ENCODE assay signal across 36 cellular contexts in the genomic region with DNA sequence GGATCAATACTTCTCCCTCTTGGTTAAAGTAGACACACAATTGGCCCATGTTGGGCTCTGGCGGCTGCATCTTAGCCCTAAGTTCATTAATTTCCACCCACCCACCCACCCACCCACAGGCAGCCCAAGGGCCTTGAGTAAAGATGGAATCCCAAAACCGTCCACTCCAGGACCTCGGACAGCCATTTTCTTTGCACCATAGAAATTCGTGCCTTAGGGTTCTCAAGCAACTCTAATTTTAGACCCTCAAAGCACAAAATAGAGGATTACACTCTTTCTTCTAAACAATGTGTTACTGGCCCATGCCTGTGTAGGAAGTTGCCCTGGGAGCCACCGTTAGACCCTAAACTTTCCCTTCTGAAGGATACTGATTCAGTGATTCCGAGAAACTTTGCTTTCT.
"Had no signal": no experiment of that assay in that cellular context is flagged by ENCODE, and none has a peak within 500 bp of the region (broad histone marks: within the 10 kb centered on the region; RNA-seq: fewer than 3 reads in every experiment).

No MANE protein-coding gene starts in this region.

- H3K27ac Mint-ChIP-seq: activated naive CD4-positive, alpha-beta T cell treated with anti-CD3 and anti-CD28 coated beads, Interleukin-2, amount 10 ng/mL, durations not matched to agents 7 days and 5 days; activated naive CD4-positive, alpha-beta T cell treated with anti-CD3 and anti-CD28 coated beads, Interleukin-2, amount 50 U/mL, for 24 hours; activated naive CD4-positive, alpha-beta T cell treated with anti-CD3 and anti-CD28 coated beads, Interleukin-2, amount 50 U/mL, for 72 hours; activated naive CD8-positive, alpha-beta T cell; activated naive CD8-positive, alpha-beta T cell treated with anti-CD3 and anti-CD28 coated beads for 36 hours; activated naive CD8-positive, alpha-beta T cell treated with anti-CD3 and anti-CD28 coated beads, Interleukin-2, amount 10 ng/mL, durations not matched to agents 7 days and 5 days; activated naive CD8-positive, alpha-beta T cell treated with anti-CD3 and anti-CD28 coated beads, Interleukin-2, amount 50 U/mL, for 24 hours; activated T-cell treated with anti-CD3 and anti-CD28 coated beads, Interleukin-2, amount 50 U/mL, for 24 hours; activated T-cell treated with anti-CD3 and anti-CD28 coated beads, Interleukin-2, amount 50 U/mL, for 72 hours; activated T-helper 1 cell treated with anti-CD3 and anti-CD28 coated beads, Interleukin-12 subunit alpha, Interleukin-12 subunit beta, Interleukin-2, Interleukin-4 antibody, amounts not matched to agents 30 ng/mL and 10 ng/mL and 1 ng/mL, durations not matched to agents 14 hours and 24 hours and 36 hours; activated T-helper 17 cell treated with anti-CD3 and anti-CD28 coated beads, Interleukin-2, amount 50 U/mL, for 72 hours; activated T-helper 2 cell treated with anti-CD3 and anti-CD28 coated beads, Interferon-gamma antibody, Interleukin-2, Interleukin-4, amounts not matched to agents 10 μg/mL and 5 μg/mL and 100 μg/mL, durations not matched to agents 14 hours and 24 hours and 36 hours; brain had no signal

- H3K36me3 ChIP-seq: adrenal gland, ascending aorta, brain microvascular endothelial cell, breast epithelium, cardiac muscle cell had no signal

- H3K27me3 ChIP-seq: adrenal gland, ascending aorta, body of pancreas, brain microvascular endothelial cell, breast epithelium, cardiac muscle cell had no signal

- H3K36me3 Mint-ChIP-seq: activated naive CD4-positive, alpha-beta T cell treated with anti-CD3 and anti-CD28 coated beads, Interleukin-2, amount 10 ng/mL, durations not matched to agents 7 days and 5 days; activated naive CD4-positive, alpha-beta T cell treated with anti-CD3 and anti-CD28 coated beads, Interleukin-2, amount 50 U/mL, for 24 hours; activated naive CD4-positive, alpha-beta T cell treated with anti-CD3 and anti-CD28 coated beads, Interleukin-2, amount 50 U/mL, for 72 hours; activated naive CD8-positive, alpha-beta T cell; activated naive CD8-positive, alpha-beta T cell treated with anti-CD3 and anti-CD28 coated beads for 36 hours; activated naive CD8-positive, alpha-beta T cell treated with anti-CD3 and anti-CD28 coated beads, Interleukin-2, amount 10 ng/mL, durations not matched to agents 7 days and 5 days; brain had no signal

- H3K4me3 Mint-ChIP-seq: activated naive CD4-positive, alpha-beta T cell treated with anti-CD3 and anti-CD28 coated beads, Interleukin-2, amount 10 ng/mL, durations not matched to agents 7 days and 5 days; activated naive CD4-positive, alpha-beta T cell treated with anti-CD3 and anti-CD28 coated beads, Interleukin-2, amount 50 U/mL, for 24 hours; activated naive CD8-positive, alpha-beta T cell; activated naive CD8-positive, alpha-beta T cell treated with anti-CD3 and anti-CD28 coated beads for 36 hours; activated naive CD8-positive, alpha-beta T cell treated with anti-CD3 and anti-CD28 coated beads, Interleukin-2, amount 10 ng/mL, durations not matched to agents 7 days and 5 days; activated naive CD8-positive, alpha-beta T cell treated with anti-CD3 and anti-CD28 coated beads, Interleukin-2, amount 50 U/mL, for 24 hours; activated T-cell treated with anti-CD3 and anti-CD28 coated beads, Interleukin-2, amount 50 U/mL, for 24 hours; activated T-cell treated with anti-CD3 and anti-CD28 coated beads, Interleukin-2, amount 50 U/mL, for 4 hours; activated T-cell treated with anti-CD3 and anti-CD28 coated beads, Interleukin-2, amount 50 U/mL, for 72 hours; activated T-helper 1 cell treated with anti-CD3 and anti-CD28 coated beads, Interleukin-12 subunit alpha, Interleukin-12 subunit beta, Interleukin-2, Interleukin-4 antibody, amounts not matched to agents 30 ng/mL and 10 ng/mL and 1 ng/mL, durations not matched to agents 14 hours and 24 hours and 36 hours; activated T-helper 17 cell treated with anti-CD3 and anti-CD28 coated beads, Interleukin-2, amount 50 U/mL, for 72 hours; brain; central memory CD8-positive, alpha-beta T cell had no signal

- H3K4me3 ChIP-seq: adrenal gland, ascending aorta, body of pancreas, breast epithelium, cardiac muscle cell had no signal

- H3K9me3 Mint-ChIP-seq: activated naive CD4-positive, alpha-beta T cell treated with anti-CD3 and anti-CD28 coated beads, Interleukin-2, amount 50 U/mL, for 24 hours; activated naive CD8-positive, alpha-beta T cell treated with anti-CD3 and anti-CD28 coated beads for 36 hours; activated naive CD8-positive, alpha-beta T cell treated with anti-CD3 and anti-CD28 coated beads, Interleukin-2, amount 10 ng/mL, durations not matched to agents 7 days and 5 days; activated naive CD8-positive, alpha-beta T cell treated with anti-CD3 and anti-CD28 coated beads, Interleukin-2, amount 50 U/mL, for 24 hours; activated T-helper 1 cell treated with anti-CD3 and anti-CD28 coated beads, Interleukin-12 subunit alpha, Interleukin-12 subunit beta, Interleukin-2, Interleukin-4 antibody, amounts not matched to agents 30 ng/mL and 10 ng/mL and 1 ng/mL, durations not matched to agents 14 hours and 24 hours and 36 hours; brain had no signal

- H3K4me1 Mint-ChIP-seq: activated naive CD4-positive, alpha-beta T cell treated with anti-CD3 and anti-CD28 coated beads, Interleukin-2, amount 10 ng/mL, durations not matched to agents 7 days and 5 days; activated naive CD4-positive, alpha-beta T cell treated with anti-CD3 and anti-CD28 coated beads, Interleukin-2, amount 50 U/mL, for 24 hours; activated naive CD8-positive, alpha-beta T cell treated with anti-CD3 and anti-CD28 coated beads for 36 hours; activated naive CD8-positive, alpha-beta T cell treated with anti-CD3 and anti-CD28 coated beads, Interleukin-2, amount 10 ng/mL, durations not matched to agents 7 days and 5 days; activated naive CD8-positive, alpha-beta T cell treated with anti-CD3 and anti-CD28 coated beads, Interleukin-2, amount 50 U/mL, for 24 hours; activated T-helper 17 cell treated with anti-CD3 and anti-CD28 coated beads, Interleukin-2, amount 50 U/mL, for 72 hours; brain; central memory CD8-positive, alpha-beta T cell had no signal

- DNase-seq: activated effector memory CD4-positive, alpha-beta T cell treated with anti-CD3 and anti-CD28 coated beads, Interleukin-2, amount 50 U/mL, for 16 hours; activated effector memory CD4-positive, alpha-beta T cell treated with Interleukin-2 at 50 U/mL for 16 hours; activated gamma-delta T cell; activated gamma-delta T cell treated with Interleukin-2 at 50 U/mL for 16 hours; activated naive CD4-positive, alpha-beta T cell; activated naive CD4-positive, alpha-beta T cell treated with anti-CD3 and anti-CD28 coated beads, Interleukin-2, amount 10 ng/mL, durations not matched to agents 7 days and 5 days; activated naive CD4-positive, alpha-beta T cell treated with anti-CD3 and anti-CD28 coated beads, Interleukin-2, amount 50 U/mL, for 16 hours; activated naive CD4-positive, alpha-beta T cell treated with Interleukin-2 at 50 U/mL for 16 hours; activated naive CD8-positive, alpha-beta T cell treated with anti-CD3 and anti-CD28 coated beads for 36 hours; activated naive CD8-positive, alpha-beta T cell treated with anti-CD3 and anti-CD28 coated beads, Interleukin-2, amount 10 ng/mL, durations not matched to agents 7 days and 5 days; activated naive CD8-positive, alpha-beta T cell treated with anti-CD3 and anti-CD28 coated beads, Interleukin-2, amount 50 U/mL, for 24 hours; activated T-cell treated with anti-CD3 and anti-CD28 coated beads, Interleukin-2, amount 50 U/mL, for 24 hours; activated T-cell treated with anti-CD3 and anti-CD28 coated beads, Interleukin-2, amount 50 U/mL, for 4 hours; activated T-cell treated with anti-CD3 and anti-CD28 coated beads, Interleukin-2, amount 50 U/mL, for 48 hours; activated T-cell treated with anti-CD3 and anti-CD28 coated beads, Interleukin-2, amount 50 U/mL, for 72 hours; adrenal gland; amniotic stem cell; amygdala; anterior cingulate cortex; aorta; body of pancreas; brain microvascular endothelial cell; caudate nucleus; central memory CD4-positive, alpha-beta T cell; cerebellar nuclear complex had no signal

- ATAC-seq: activated naive CD4-positive, alpha-beta T cell treated with anti-CD3 and anti-CD28 coated beads, Interleukin-2, amount 50 U/mL, for 72 hours; activated naive CD8-positive, alpha-beta T cell treated with anti-CD3 and anti-CD28 coated beads, Interleukin-2, amount 50 U/mL, for 24 hours; activated T-cell treated with anti-CD3 and anti-CD28 coated beads, Interleukin-2, amount 50 U/mL, for 4 hours; activated T-cell treated with anti-CD3 and anti-CD28 coated beads, Interleukin-2, amount 50 U/mL, for 72 hours; activated T-helper 17 cell treated with anti-CD3 and anti-CD28 coated beads, Interleukin-2, amount 50 U/mL, for 72 hours; body of pancreas had no signal

- H3K4me1 ChIP-seq: adrenal gland, ascending aorta, body of pancreas, breast epithelium had no signal

- H3K27ac ChIP-seq: adrenal gland, ascending aorta, body of pancreas, brain microvascular endothelial cell, breast epithelium, cardiac muscle cell had no signal

- H3K27me3 Mint-ChIP-seq: activated naive CD4-positive, alpha-beta T cell treated with anti-CD3 and anti-CD28 coated beads, Interleukin-2, amount 10 ng/mL, durations not matched to agents 7 days and 5 days; activated naive CD4-positive, alpha-beta T cell treated with anti-CD3 and anti-CD28 coated beads, Interleukin-2, amount 50 U/mL, for 24 hours; activated naive CD8-positive, alpha-beta T cell; activated naive CD8-positive, alpha-beta T cell treated with anti-CD3 and anti-CD28 coated beads for 36 hours; activated naive CD8-positive, alpha-beta T cell treated with anti-CD3 and anti-CD28 coated beads, Interleukin-2, amount 10 ng/mL, durations not matched to agents 7 days and 5 days; activated naive CD8-positive, alpha-beta T cell treated with anti-CD3 and anti-CD28 coated beads, Interleukin-2, amount 50 U/mL, for 24 hours; activated T-cell treated with anti-CD3 and anti-CD28 coated beads, Interleukin-2, amount 50 U/mL, for 24 hours; activated T-helper 17 cell treated with anti-CD3 and anti-CD28 coated beads, Interleukin-2, amount 50 U/mL, for 72 hours; central memory CD8-positive, alpha-beta T cell had no signal
